ENCODE assay signal across 22 cellular contexts in the genomic region with DNA sequence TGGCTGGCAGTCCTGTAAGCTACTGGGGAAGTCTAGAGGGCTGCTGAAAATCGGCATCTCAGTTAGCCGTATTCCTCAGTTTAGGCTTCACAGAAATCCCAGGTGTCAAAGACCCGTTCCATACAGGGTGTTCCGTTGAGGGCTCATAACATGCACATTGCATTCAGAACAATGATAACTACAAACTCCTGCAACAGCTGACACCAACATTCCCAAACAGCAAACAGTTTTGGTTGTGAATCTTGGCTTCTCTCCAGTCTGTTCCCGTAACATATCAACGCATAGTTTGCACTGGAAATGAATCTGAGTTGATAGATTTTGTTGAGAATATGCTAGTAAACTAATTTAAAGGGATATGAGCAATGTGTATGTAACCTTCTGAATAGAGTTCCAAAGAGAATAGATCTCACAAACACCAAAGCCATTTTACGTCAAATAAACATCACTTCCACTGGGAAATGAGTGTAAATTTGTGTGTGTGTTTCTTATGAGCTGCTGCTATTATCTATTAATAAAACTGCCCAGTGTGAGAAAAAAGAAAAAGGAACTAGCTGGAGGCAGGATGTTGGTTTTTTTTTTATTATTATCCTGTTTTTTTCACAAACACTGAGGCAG.
"Had no signal": no experiment of that assay in that cellular context is flagged by ENCODE, and none has a peak within 500 bp of the region (broad histone marks: within the 10 kb centered on the region; RNA-seq: fewer than 3 reads in every experiment).

No MANE protein-coding gene starts in this region.

- H3K36me3 ChIP-seq: adrenal gland, ascending aorta, brain microvascular endothelial cell, esophagus squamous epithelium, gastroesophageal sphincter, left lung, thyroid gland had no signal

- H3K27me3 ChIP-seq: adrenal gland, ascending aorta, gastroesophageal sphincter, left lung, thyroid gland had no signal

- H3K4me3 ChIP-seq: adrenal gland, ascending aorta, dorsolateral prefrontal cortex, esophagus squamous epithelium, gastroesophageal sphincter, left lung, thyroid gland had no signal

- H3K9me3 ChIP-seq: adrenal gland, ascending aorta, esophagus squamous epithelium, gastroesophageal sphincter, left lung, thyroid gland had no signal

- DNase-seq: activated CD4-positive, alpha-beta T cell treated with anti-CD3 and anti-CD28 coated beads for 4 hours; activated CD4-positive, alpha-beta T cell treated with anti-CD3 and anti-CD28 coated beads, Interleukin-2, amount 50 U/mL, for 48 hours; activated CD4-positive, CD25-positive, alpha-beta regulatory T cell; activated CD8-positive, alpha-beta memory T cell treated with anti-CD3 and anti-CD28 coated beads, Interleukin-2, amount 50 U/mL, for 48 hours; activated naive CD4-positive, alpha-beta T cell; activated T-cell treated with anti-CD3 and anti-CD28 coated beads, Interleukin-2, amount 50 U/mL, for 4 hours; adrenal gland; brain microvascular endothelial cell; caudate nucleus; dorsolateral prefrontal cortex; effector memory CD8-positive, alpha-beta T cell; esophagus squamous epithelium; left lung; retina; stimulated activated CD4-positive, alpha-beta T cell treated with anti-CD3 and anti-CD28 coated beads, Interleukin-12 subunit alpha, Interleukin-12 subunit beta, amount 100 ng/mL, for 4 hours; stimulated activated CD4-positive, alpha-beta T cell treated with anti-CD3 and anti-CD28 coated beads, Interleukin-4, amount 100 ng/mL, for 4 hours; stimulated activated naive CD8-positive, alpha-beta T cell treated with anti-CD3 and anti-CD28 coated beads, Interleukin-15, Interleukin-2, amounts not matched to agents 100 U/mL and 50 U/mL, for 24 hours; T-helper 17 cell; thyroid gland had no signal

- H3K27ac ChIP-seq: adrenal gland, ascending aorta, brain microvascular endothelial cell, dorsolateral prefrontal cortex, esophagus squamous epithelium, gastroesophageal sphincter, left lung, thyroid gland had no signal

- ATAC-seq: activated T-cell treated with anti-CD3 and anti-CD28 coated beads, Interleukin-2, amount 50 U/mL, for 4 hours; effector memory CD8-positive, alpha-beta T cell; gastroesophageal sphincter; left lung; natural killer cell treated with Interleukin-12 subunit alpha and Interleukin-12 subunit beta and Interleukin-15 and Interleukin-18, amount 100 ng/mL, for 72 hours; stimulated activated naive CD8-positive, alpha-beta T cell treated with anti-CD3 and anti-CD28 coated beads, Interleukin-15, Interleukin-2, amounts not matched to agents 100 U/mL and 50 U/mL, for 24 hours; T-helper 17 cell had no signal

- H3K4me1 ChIP-seq: ascending aorta had no signal
